ENCODE assay signal across 24 cellular contexts in genomic region chr11:617248-617911, GRCh38. TPM values are rescaled to one million over a fixed set of nuclear protein-coding genes. Genes with fewer than 3 reads are reported as not detected.
"Had no signal": no experiment of that assay in that cellular context is flagged by ENCODE, and none has a peak within 500 bp of the region (broad histone marks: within the 10 kb centered on the region; RNA-seq: fewer than 3 reads in every experiment).

No MANE protein-coding gene starts in this region.

- H3K27ac Mint-ChIP-seq: activated naive CD8-positive, alpha-beta T cell; activated T-cell treated with anti-CD3 and anti-CD28 coated beads, Interleukin-2, amount 50 U/mL, for 72 hours; nephron had no signal

- H3K4me3 Mint-ChIP-seq: nephron had no signal

- ATAC-seq: activated T-cell treated with anti-CD3 and anti-CD28 coated beads, Interleukin-2, amount 50 U/mL, for 72 hours; body of pancreas; psoas muscle; T-cell had no signal

- H3K9me3 Mint-ChIP-seq: activated CD4-positive, alpha-beta memory T cell treated with anti-CD3 and anti-CD28 coated beads, Interleukin-2, amount 10 ng/mL, durations not matched to agents 7 days and 5 days; activated T-cell treated with anti-CD3 and anti-CD28 coated beads, Interleukin-2, amount 50 U/mL, for 72 hours; nephron; T-cell had no signal

- DNase-seq: activated CD4-positive, alpha-beta memory T cell treated with anti-CD3 and anti-CD28 coated beads, Interleukin-2, amount 10 ng/mL, durations not matched to agents 7 days and 5 days; activated CD4-positive, CD25-positive, alpha-beta regulatory T cell treated with anti-CD3 and anti-CD28 coated beads, Interleukin-2, amount 50 U/mL, for 72 hours; activated gamma-delta T cell treated with Interleukin-2 at 50 U/mL for 16 hours; activated T-cell treated with anti-CD3 and anti-CD28 coated beads, Interleukin-2, amount 50 U/mL, for 72 hours; central memory CD4-positive, alpha-beta T cell; colonic mucosa; SK-N-SH; stimulated activated CD4-positive, alpha-beta T cell treated with anti-CD3 and anti-CD28 coated beads, Interleukin-12 subunit alpha, Interleukin-12 subunit beta, amount 100 ng/mL, for 4 hours; stimulated activated CD4-positive, alpha-beta T cell treated with anti-CD3 and anti-CD28 coated beads, Interleukin-2, amount 100 ng/mL, for 24 hours; stomach; T-cell; T1000; testis had no signal

- H3K27me3 ChIP-seq: body of pancreas, colonic mucosa, esophagus muscularis mucosa, hepatocyte, stomach, testis, upper lobe of left lung had no signal

- H3K36me3 Mint-ChIP-seq: activated naive CD8-positive, alpha-beta T cell had no signal

- H3K9me3 ChIP-seq: body of pancreas, colonic mucosa, esophagus muscularis mucosa, psoas muscle, SK-N-SH, stomach, testis, upper lobe of left lung had no signal

- H3K27ac ChIP-seq: hepatocyte, psoas muscle, testis had no signal

- H3K27me3 Mint-ChIP-seq: activated CD4-positive, alpha-beta memory T cell treated with anti-CD3 and anti-CD28 coated beads, Interleukin-2, amount 10 ng/mL, durations not matched to agents 7 days and 5 days; activated naive CD8-positive, alpha-beta T cell; T-cell had no signal

- H3K4me3 ChIP-seq: body of pancreas, colonic mucosa, esophagus muscularis mucosa, hepatocyte, psoas muscle, testis, upper lobe of left lung had no signal

RNA-seq across cellular contexts. Expression of gene CDHR5, which starts 7.4 kb away (rescaled TPM):
- total RNA-seq: activated CD4-positive, alpha-beta memory T cell treated with anti-CD3 and anti-CD28 coated beads, Interleukin-2, amount 10 ng/mL, durations not matched to agents 7 days and 5 days; lower leg skin; omental fat pad had no signal
- polyA plus RNA-seq: keratinocyte, SK-N-SH had no signal

RNA-seq across cellular contexts. Expression of gene SCT, which starts 9.6 kb away (rescaled TPM):
- total RNA-seq: activated CD4-positive, alpha-beta memory T cell treated with anti-CD3 and anti-CD28 coated beads, Interleukin-2, amount 10 ng/mL, durations not matched to agents 7 days and 5 days; activated T-cell treated with anti-CD3 and anti-CD28 coated beads, Interleukin-2, amount 50 U/mL, for 72 hours; body of pancreas; esophagus muscularis mucosa; hepatocyte; lower leg skin; mesenteric fat pad; omental fat pad; T-cell had no signal
- polyA plus RNA-seq: keratinocyte, SK-N-SH had no signal

RNA-seq across cellular contexts. Expression of gene DRD4, which starts 19.7 kb away (rescaled TPM):
- total RNA-seq: hepatocyte, stomach had no signal
- polyA plus RNA-seq: keratinocyte, SK-N-SH had no signal
